Comparison of ENCODE assay signal across 17 cellular contexts in the genomic region with DNA sequence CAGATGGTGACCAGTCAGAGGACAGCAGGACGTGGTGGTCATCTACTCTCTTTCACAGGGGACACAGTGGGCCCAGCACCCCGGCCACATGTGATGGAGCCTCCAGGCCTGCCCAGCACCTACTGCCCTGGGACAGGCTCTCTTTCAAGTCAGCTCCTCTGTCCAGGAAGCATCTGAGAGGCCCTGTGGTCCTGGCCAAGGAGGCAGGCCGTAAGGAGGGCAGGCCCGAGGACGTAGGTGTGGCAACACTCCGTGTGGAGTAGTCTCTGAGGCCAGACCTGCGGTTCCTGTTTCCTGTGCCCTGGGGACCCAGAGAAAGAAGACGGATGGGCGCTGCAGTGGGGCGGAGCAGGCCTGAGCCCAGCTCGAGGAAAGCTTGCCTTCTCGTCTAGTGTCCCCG.
"Had no signal": no experiment of that assay in that cellular context is flagged by ENCODE, and none has a peak within 500 bp of the region (broad histone marks: within the 10 kb centered on the region; RNA-seq: fewer than 3 reads in every experiment).

No MANE protein-coding gene starts in this region.

- H3K36me3 ChIP-seq: breast epithelium, ovary, tibial artery had no signal

- ATAC-seq: naive thymus-derived CD8-positive, alpha-beta T cell; right cardiac atrium; stimulated activated naive CD8-positive, alpha-beta T cell treated with anti-CD3 and anti-CD28 coated beads, Interleukin-15, amount 100 ng/mL, for 72 hours; T-helper 17 cell had no signal

- H3K4me3 ChIP-seq: ovary, tibial artery had no signal

- H3K27me3 ChIP-seq: breast epithelium, ovary, tibial artery had no signal

- H3K4me1 ChIP-seq: breast epithelium, tibial artery had no signal

- H3K9me3 ChIP-seq: breast epithelium, ovary had no signal

- DNase-seq: activated CD4-positive, alpha-beta T cell treated with anti-CD3 and anti-CD28 coated beads for 4 hours; activated CD4-positive, alpha-beta T cell treated with anti-CD3 and anti-CD28 coated beads, Interleukin-2, amount 50 U/mL, for 48 hours; activated CD4-positive, CD25-positive, alpha-beta regulatory T cell; activated naive CD4-positive, alpha-beta T cell treated with anti-CD3 and anti-CD28 coated beads for 36 hours; activated naive CD8-positive, alpha-beta T cell treated with anti-CD3 and anti-CD28 coated beads, Interleukin-2, amount 10 ng/mL, durations not matched to agents 7 days and 5 days; activated T-cell treated with anti-CD3 and anti-CD28 coated beads, Interleukin-2, amount 50 U/mL, for 48 hours; amniotic stem cell; cortex of kidney; naive thymus-derived CD8-positive, alpha-beta T cell; ovary; right cardiac atrium; stimulated activated CD4-positive, alpha-beta T cell treated with anti-CD3 and anti-CD28 coated beads, Interleukin-1b, Interleukin-23, amount 100 ng/mL, for 48 hours; stimulated activated naive CD8-positive, alpha-beta T cell treated with anti-CD3 and anti-CD28 coated beads, Interleukin-15, amount 100 ng/mL, for 72 hours; T-helper 17 cell had no signal

- H3K27ac ChIP-seq: epithelial cell of prostate, ovary, tibial artery had no signal
